In the genomic region with DNA sequence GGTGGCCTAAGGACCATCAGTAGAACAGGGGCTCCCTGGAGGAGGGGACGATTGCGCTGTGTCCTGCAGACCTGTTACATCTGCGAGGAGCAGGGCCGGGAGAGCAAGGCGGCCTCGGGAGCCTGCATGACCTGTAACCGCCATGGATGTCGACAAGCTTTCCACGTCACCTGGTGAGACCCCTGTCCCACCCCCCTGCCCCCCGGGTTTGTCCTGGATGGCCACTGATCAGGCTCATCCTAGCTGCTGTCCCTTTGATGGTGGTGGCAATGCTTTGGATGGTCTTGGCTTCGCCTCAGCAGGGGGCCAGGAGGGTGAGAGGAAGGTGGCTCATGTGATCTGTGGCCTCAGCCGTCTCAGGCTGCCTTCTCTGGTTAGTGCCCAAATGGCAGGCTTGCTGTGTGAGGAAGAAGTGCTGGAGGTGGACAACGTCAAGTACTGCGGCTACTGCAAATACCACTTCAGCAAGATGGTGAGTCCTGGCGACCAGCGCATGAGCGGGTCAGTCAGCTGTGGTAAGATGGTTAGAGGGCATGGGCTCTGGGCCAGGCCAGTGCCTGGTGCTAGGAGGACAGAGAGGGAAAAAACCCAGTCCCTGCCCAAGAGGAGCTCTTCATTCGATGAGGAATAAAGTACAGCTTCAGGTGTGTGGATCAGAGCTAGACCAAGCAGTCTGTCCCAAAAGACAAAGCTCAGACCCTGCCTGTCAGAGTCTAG, we compare ENCODE assay signal across 1 cellular context.
TF ChIP-seq lines count a peak whose summit lies in the region.

No MANE protein-coding gene starts in this region.

TF ChIP-seq in H1, 55 proteins besides CTCF, POLR2A, EP300 and RAD21:
- TF ChIP-seq CHD1 (IDR thresholded peaks at IDR 0.05; ENCODE audit: low read depth, low read length): no peak
- TF ChIP-seq, protein P1, sequence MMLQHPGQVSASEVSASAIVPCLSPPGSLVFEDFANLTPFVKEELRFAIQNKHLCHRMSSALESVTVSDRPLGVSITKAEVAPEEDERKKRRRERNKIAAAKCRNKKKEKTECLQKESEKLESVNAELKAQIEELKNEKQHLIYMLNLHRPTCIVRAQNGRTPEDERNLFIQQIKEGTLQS (IDR thresholded peaks at IDR 0.05; ENCODE audit: insufficient read depth, low read depth, low read length): no peak
